18 cellular contexts compared by ENCODE assay signal in genomic region chr2:236171213-236172201, GRCh38. TPM values are rescaled to one million over a fixed set of nuclear protein-coding genes. Genes with fewer than 3 reads are reported as not detected.
DNase-seq lines count a peak whose midpoint lies in the region; ATAC-seq, FAIRE-seq and TF ChIP-seq lines count a peak whose summit lies in the region.
"Had no signal": no experiment of that assay in that cellular context is flagged by ENCODE, and none has a peak within 500 bp of the region (broad histone marks: within the 10 kb centered on the region; RNA-seq: fewer than 3 reads in every experiment).

No MANE protein-coding gene starts in this region.

- H3K4me3 ChIP-seq in iPS-20b (ENCODE audit: low read length) = peak overlapping the region; percentile 39; the same call in 1 of the 2 replicates
- no peak overlapping the region for H3K4me3 ChIP-seq in pancreas
- H3K4me3 ChIP-seq: uterus had no signal

- H3K9me3 ChIP-seq in iPS-20b (ENCODE audit: insufficient read depth, low read depth, low read length) (no peaks in the 10 kb centered on the region; the same call in 1 of the 2 replicates), pancreas (no peaks in the 10 kb centered on the region)
- H3K9me3 ChIP-seq: uterus had no signal

- no peaks in the 10 kb centered on the region for H3K36me3 ChIP-seq in iPS-20b (ENCODE audit: insufficient read depth, low read depth, low read length)
- no peaks in the 10 kb centered on the region for H3K36me3 ChIP-seq in pancreas
- H3K36me3 ChIP-seq: uterus had no signal

- CTCF ChIA-PET in WTC11 (lab: Charles Lee) = interaction anchor here (0.6 to 3.5 kb wide), 12 partner anchors 9 to 392 kb away, joined by 3 to 11 read pairs (median 4); no protein-coding TSS in a partner anchor

- ATAC-seq in activated T-cell treated with anti-CD3 and anti-CD28 coated beads, Interleukin-2, amount 50 U/mL, for 72 hours (replicated peaks in 1 of 2) = no peak
- no peak for ATAC-seq in WTC11
- no peak for ATAC-seq in stimulated activated naive B cell treated with anti-CD40 and anti-IgM and Interleukin-4, amounts not matched to agents 10 μg/mL and 1 μg/mL and 100 μg/mL, for 72 hours (replicated peaks)
- no peak for ATAC-seq in GM19328 (IDR thresholded peaks at IDR 0.05; ENCODE audit: unreplicated experiment)
- ATAC-seq in HG03175 (IDR thresholded peaks at IDR 0.05; ENCODE audit: unreplicated experiment) = no peak
- ATAC-seq in pancreas = no peak

- H3K9ac ChIP-seq in iPS-20b (ENCODE audit: low read depth, low read length) = no peak overlapping the region

- DNase-seq in activated T-cell treated with anti-CD3 and anti-CD28 coated beads, Interleukin-2, amount 50 U/mL, for 72 hours = no peak
- no peak for DNase-seq in activated T-cell treated with anti-CD3 and anti-CD28 coated beads, Interleukin-2, amount 50 U/mL, for 48 hours
- DNase-seq in WTC11 (ENCODE audit: low spot score) (peak; percentile 50), pancreas (no peak)
- DNase-seq in stimulated activated naive B cell treated with anti-CD40 and anti-IgM and Interleukin-4, amounts not matched to agents 10 μg/mL and 1 μg/mL and 100 μg/mL, for 72 hours = no peak
- DNase-seq: activated CD4-positive, alpha-beta T cell treated with anti-CD3 and anti-CD28 coated beads, Interleukin-2, amount 50 U/mL, for 4 hours; activated naive CD4-positive, alpha-beta T cell treated with anti-CD3 and anti-CD28 coated beads, Interleukin-2, amount 50 U/mL, for 16 hours; dermis blood vessel endothelial cell; NCI-H187; occipital lobe; stimulated activated CD8-positive, alpha-beta memory T cell treated with anti-CD3 and anti-CD28 coated beads, Interleukin-4, amount 100 ng/mL, for 48 hours; uterus had no signal

- no peaks in the 10 kb centered on the region for H3K9me3 Mint-ChIP-seq in activated T-cell treated with anti-CD3 and anti-CD28 coated beads, Interleukin-2, amount 50 U/mL, for 72 hours
- no peaks in the 10 kb centered on the region for H3K9me3 Mint-ChIP-seq in WTC11
- no peaks in the 10 kb centered on the region for H3K9me3 Mint-ChIP-seq in stimulated activated naive B cell treated with anti-CD40 and anti-IgM and Interleukin-4, amounts not matched to agents 10 μg/mL and 1 μg/mL and 100 μg/mL, for 72 hours

- H3K27ac Mint-ChIP-seq in activated T-cell treated with anti-CD3 and anti-CD28 coated beads, Interleukin-2, amount 50 U/mL, for 72 hours = peak overlapping the region; percentile 34
- H3K27ac Mint-ChIP-seq in WTC11 = peak overlapping the region; percentile 3; the same call in 1 of the 2 replicates
- peak overlapping the region; percentile 60 for H3K27ac Mint-ChIP-seq in stimulated activated naive B cell treated with anti-CD40 and anti-IgM and Interleukin-4, amounts not matched to agents 10 μg/mL and 1 μg/mL and 100 μg/mL, for 72 hours

- no peak for FAIRE-seq in pancreas (lab: Jason Lieb, UNC)

- peaks cover 0 to 2% of the 10 kb centered on the region in 2 donors for H3K36me3 Mint-ChIP-seq in activated T-cell treated with anti-CD3 and anti-CD28 coated beads, Interleukin-2, amount 50 U/mL, for 72 hours (ENCODE audit: insufficient read depth in 2 of 2)
- no peaks in the 10 kb centered on the region for H3K36me3 Mint-ChIP-seq in WTC11
- H3K36me3 Mint-ChIP-seq in stimulated activated naive B cell treated with anti-CD40 and anti-IgM and Interleukin-4, amounts not matched to agents 10 μg/mL and 1 μg/mL and 100 μg/mL, for 72 hours = peaks cover 0 to 3% of the 10 kb centered on the region in 2 donors

- intact Hi-C loops in pancreas (cut with DNase I) = no loop called here

- 5 to 6% methylated on average over 42 of the region's 42 CpGs for WGBS in pancreas, 2 donors

- H3K4me3 Mint-ChIP-seq in activated T-cell treated with anti-CD3 and anti-CD28 coated beads, Interleukin-2, amount 50 U/mL, for 72 hours = no peak overlapping the region
- H3K4me3 Mint-ChIP-seq in WTC11 = peak overlapping the region; percentile 71
- no peak overlapping the region for H3K4me3 Mint-ChIP-seq in stimulated activated naive B cell treated with anti-CD40 and anti-IgM and Interleukin-4, amounts not matched to agents 10 μg/mL and 1 μg/mL and 100 μg/mL, for 72 hours

- POLR2A ChIA-PET in WTC11 (lab: Charles Lee) = interaction anchor here (0.5 to 1.5 kb wide), 5 partner anchors 10 to 182 kb away, joined by 3 to 4 read pairs (median 3); no protein-coding TSS in a partner anchor

- no peak overlapping the region for H3K27ac ChIP-seq in iPS-20b (ENCODE audit: low read length)
- H3K27ac ChIP-seq in pancreas = no peak overlapping the region
- H3K27ac ChIP-seq: uterus had no signal

- H3K4me1 Mint-ChIP-seq in activated T-cell treated with anti-CD3 and anti-CD28 coated beads, Interleukin-2, amount 50 U/mL, for 72 hours (ENCODE audit: low read depth) = peaks cover 4% of the 10 kb centered on the region
- H3K4me1 Mint-ChIP-seq in WTC11 = peaks cover 68% of the 10 kb centered on the region
- peaks cover 0 to 12% of the 10 kb centered on the region in 2 donors for H3K4me1 Mint-ChIP-seq in stimulated activated naive B cell treated with anti-CD40 and anti-IgM and Interleukin-4, amounts not matched to agents 10 μg/mL and 1 μg/mL and 100 μg/mL, for 72 hours

- TF ChIP-seq CTCF in WTC11 (IDR thresholded peaks at IDR 0.05) = no peak
- no peak for TF ChIP-seq CTCF in pancreas (IDR thresholded peaks at IDR 0.05)

- H3K27me3 ChIP-seq in iPS-20b (ENCODE audit: insufficient read depth, low read length) (peaks cover 100% of the 10 kb centered on the region), pancreas (peaks cover 10 to 58% (median 22%) of the 10 kb centered on the region in 4 donors)

- H3K4me1 ChIP-seq in iPS-20b (ENCODE audit: insufficient read depth, low read length) (peaks cover 40% of the 10 kb centered on the region), pancreas (peaks cover 0 to 7% (median 7%) of the 10 kb centered on the region in 3 donors)

- peaks cover 67% of the 10 kb centered on the region for H3K27me3 Mint-ChIP-seq in activated T-cell treated with anti-CD3 and anti-CD28 coated beads, Interleukin-2, amount 50 U/mL, for 72 hours (ENCODE audit: low read depth)
- peaks cover 90% of the 10 kb centered on the region for H3K27me3 Mint-ChIP-seq in WTC11 (ENCODE audit: low read depth)
- peaks cover 66 to 78% of the 10 kb centered on the region in 2 donors for H3K27me3 Mint-ChIP-seq in stimulated activated naive B cell treated with anti-CD40 and anti-IgM and Interleukin-4, amounts not matched to agents 10 μg/mL and 1 μg/mL and 100 μg/mL, for 72 hours

TF ChIP-seq in WTC11, 78 proteins besides CTCF, POLR2A, EP300 and RAD21 (continues in another document):
- no peak for TF ChIP-seq SOX15 (CRISPR knock-in tag; IDR thresholded peaks at IDR 0.05)
- no peak for TF ChIP-seq FOXP4 (CRISPR knock-in tag; IDR thresholded peaks at IDR 0.05)
- peak; percentile 59 for TF ChIP-seq MAX (CRISPR knock-in tag; IDR thresholded peaks at IDR 0.05)
- TF ChIP-seq ZNF281 (CRISPR knock-in tag; IDR thresholded peaks at IDR 0.05) = no peak
- no peak for TF ChIP-seq TP53 (CRISPR knock-in tag; IDR thresholded peaks at IDR 0.05)
- no peak for TF ChIP-seq TEAD4 (CRISPR knock-in tag; IDR thresholded peaks at IDR 0.05)
- no peak for TF ChIP-seq IRF2 (CRISPR knock-in tag; IDR thresholded peaks at IDR 0.05; ENCODE audit: borderline replicate concordance, low read depth)
- TF ChIP-seq ZNF317 (CRISPR knock-in tag; IDR thresholded peaks at IDR 0.05; ENCODE audit: borderline replicate concordance, low read depth) = no peak

RNA-seq across cellular contexts. Expression of gene GBX2, which starts 3.3 kb away (rescaled TPM):
- not detected for total RNA-seq in activated T-cell treated with anti-CD3 and anti-CD28 coated beads, Interleukin-2, amount 50 U/mL, for 72 hours
- 15.3 to 25.6 TPM (median 19.1 TPM) in 3 replicates for total RNA-seq in WTC11 (2021)
- not detected for total RNA-seq in pancreas
- polyA plus RNA-seq in pancreas = not detected
- total RNA-seq: fibroblast of villous mesenchyme; occipital lobe; T-helper 1 cell treated with Interleukin-12 subunit alpha and Interleukin-12 subunit beta and Interleukin-4 antibody, amounts not matched to agents 30 ng/mL and 1 ng/mL, for 36 hours; uterus had no signal
- polyA plus RNA-seq: AG04450 had no signal

Comparison
In these comparisons a context has a peak if more than half of its experiments do, and no peak if none do; other contexts are left out.
1. H3K27ac Mint-ChIP-seq: peak in every context shown above with its lines; median percentile 60 in stimulated activated naive B cell treated with anti-CD40 and anti-IgM and Interleukin-4, amounts not matched to agents 10 μg/mL and 1 μg/mL and 100 μg/mL, for 72 hours; 34 in activated T-cell treated with anti-CD3 and anti-CD28 coated beads, Interleukin-2, amount 50 U/mL, for 72 hours; 3 in WTC11.
2. RNA of gene GBX2, which starts 3.3 kb away (total RNA-seq): 15.3 to 25.6 TPM in WTC11; not detected in activated T-cell treated with anti-CD3 and anti-CD28 coated beads, Interleukin-2, amount 50 U/mL, for 72 hours and not detected in pancreas; every median in the first group is over 10 times any median in the second.